ENCODE assay signal across 25 cellular contexts in the genomic region with DNA sequence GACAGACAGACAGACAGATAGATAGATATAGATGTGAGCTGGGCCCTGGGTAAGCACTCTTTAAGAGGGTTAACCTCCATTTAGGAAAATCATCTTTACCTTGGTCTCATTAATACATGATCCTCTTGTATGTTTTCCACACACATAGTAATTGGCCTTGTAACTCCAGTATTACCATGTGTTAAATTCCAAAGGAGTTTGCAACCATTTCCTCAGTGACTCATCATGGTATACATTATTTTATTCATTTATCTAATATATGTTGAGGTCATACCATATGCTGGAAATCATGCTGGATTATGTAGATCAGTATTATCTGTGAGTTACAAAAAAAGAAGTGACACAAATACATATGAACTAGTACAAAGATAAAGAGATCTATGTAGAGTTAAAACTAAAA.
DNase-seq lines count a peak whose midpoint lies in the region; ATAC-seq, FAIRE-seq and TF ChIP-seq lines count a peak whose summit lies in the region.
"Had no signal": no experiment of that assay in that cellular context is flagged by ENCODE, and none has a peak within 500 bp of the region (broad histone marks: within the 10 kb centered on the region; RNA-seq: fewer than 3 reads in every experiment).

No MANE protein-coding gene starts in this region.

- H3K27me3 ChIP-seq in mammary epithelial cell (ENCODE audit: insufficient read depth, low read length) = no peaks in the 10 kb centered on the region
- H3K27me3 ChIP-seq in bronchial epithelial cell (ENCODE audit: control insufficient read depth, insufficient read depth, low read length) = no peaks in the 10 kb centered on the region
- no peaks in the 10 kb centered on the region for H3K27me3 ChIP-seq in foreskin keratinocyte
- H3K27me3 ChIP-seq: BLaER1 treated with 17β-estradiol and CSF1 and Interleukin-3, amounts not matched to agents 10 nM and 100 nM had no signal

- no peaks in the 10 kb centered on the region for H3K36me3 Mint-ChIP-seq in MCF 10A (ENCODE audit: insufficient read depth, unreplicated experiment)
- H3K36me3 Mint-ChIP-seq: CD8-positive, alpha-beta T cell had no signal

- in situ Hi-C loops in mammary epithelial cell (cut with MboI; ENCODE audit: low sequenced_read_pairs in 2 of 2) = no loop called here

- H3K9me3 ChIP-seq in mammary epithelial cell (replicated peaks; ENCODE audit: insufficient read depth, low read length) = no peaks in the 10 kb centered on the region
- H3K9me3 ChIP-seq: A549; BLaER1 treated with 17β-estradiol and CSF1 and Interleukin-3, amounts not matched to agents 10 nM and 100 nM; Caco-2 had no signal

- no peaks in the 10 kb centered on the region for H3K4me1 Mint-ChIP-seq in MCF 10A (ENCODE audit: insufficient read depth, unreplicated experiment)
- H3K4me1 Mint-ChIP-seq: B cell had no signal

- DNase-seq in MCF 10A (ENCODE audit: unreplicated experiment) = peak; percentile 5
- DNase-seq in mammary epithelial cell = no peak
- DNase-seq in HT1080 (ENCODE audit: low read depth) = peak; percentile 34
- peak; percentile 63 for DNase-seq in bronchial epithelial cell (ENCODE audit: low read depth)
- peak; percentile 24 to 65 for DNase-seq in foreskin keratinocyte
- no peak for DNase-seq in activated CD8-positive, alpha-beta memory T cell treated with anti-CD3 and anti-CD28 coated beads, Interleukin-2, amount 50 U/mL, for 4 hours
- no peak for DNase-seq in ecto neural progenitor cell (ENCODE audit: low spot score)
- DNase-seq in caudate nucleus (lab: John Stamatoyannopoulos, UW) = no peak
- DNase-seq: ACHN; AML-193; Caco-2; Calu3; CD4-positive, alpha-beta T cell; CD8-positive, alpha-beta T cell; DMS79 treated with DMSO at 0.1 percent for 48 hours; GF-D8 had no signal

- no peak overlapping the region for H3K27ac Mint-ChIP-seq in MCF 10A (ENCODE audit: low read depth, unreplicated experiment)
- H3K27ac Mint-ChIP-seq: B cell; CD4-positive, alpha-beta T cell; CD8-positive, alpha-beta T cell had no signal

- H3K27me3 Mint-ChIP-seq in MCF 10A (ENCODE audit: insufficient read depth, unreplicated experiment) = no peaks in the 10 kb centered on the region
- H3K27me3 Mint-ChIP-seq: B cell; CD4-positive, alpha-beta T cell had no signal

- H3K4me1 ChIP-seq in mammary epithelial cell (ENCODE audit: insufficient read depth, low read length) (no peaks in the 10 kb centered on the region), foreskin keratinocyte (peaks cover 5% of the 10 kb centered on the region)
- H3K4me1 ChIP-seq: A549; BLaER1 treated with 17β-estradiol and CSF1 and Interleukin-3, amounts not matched to agents 10 nM and 100 nM; Caco-2 had no signal

- intact Hi-C loops in MCF 10A (cut with micrococcal nuclease) = no loop called here
- intact Hi-C loops in mammary epithelial cell (cut with micrococcal nuclease) = no loop called here

- peaks cover 19% of the 10 kb centered on the region for H3K9me3 Mint-ChIP-seq in MCF 10A (ENCODE audit: unreplicated experiment)

- H3K4me2 ChIP-seq in mammary epithelial cell (ENCODE audit: insufficient read depth, low read depth, low read length) = no peak overlapping the region
- H3K4me2 ChIP-seq: A549; BLaER1 treated with 17β-estradiol and CSF1 and Interleukin-3, amounts not matched to agents 10 nM and 100 nM had no signal

- H3K4me3 Mint-ChIP-seq in MCF 10A (ENCODE audit: unreplicated experiment) = no peak overlapping the region
- H3K4me3 Mint-ChIP-seq: B cell; CD4-positive, alpha-beta T cell; CD8-positive, alpha-beta T cell had no signal

- H3K36me3 ChIP-seq in mammary epithelial cell (ENCODE audit: insufficient read depth, low read length) = no peaks in the 10 kb centered on the region
- no peaks in the 10 kb centered on the region for H3K36me3 ChIP-seq in bronchial epithelial cell (ENCODE audit: control insufficient read depth, insufficient read depth, low read length)
- H3K36me3 ChIP-seq: BLaER1 treated with 17β-estradiol and CSF1 and Interleukin-3, amounts not matched to agents 10 nM and 100 nM had no signal

- H3K27ac ChIP-seq in mammary epithelial cell (ENCODE audit: insufficient read depth, low read depth, low read length) (no peak overlapping the region), foreskin keratinocyte (no peak overlapping the region), caudate nucleus (ENCODE audit: low read depth, low read length) (no peak overlapping the region)
- H3K27ac ChIP-seq: 22Rv1; A549; BLaER1 treated with 17β-estradiol and CSF1 and Interleukin-3, amounts not matched to agents 10 nM and 100 nM; C4-2B had no signal

- ATAC-seq in foreskin keratinocyte = peak; percentile 57
- ATAC-seq: A549; CD8-positive, alpha-beta T cell had no signal

- POLR2A ChIA-PET in MCF 10A (lab: Yijun Ruan, JAX) = no interaction called here

- dilution Hi-C loops in mammary epithelial cell (cut with HindIII; ENCODE audit: low sequenced_read_pairs) = no loop called here

- no peaks in the 10 kb centered on the region for H4K20me1 ChIP-seq in mammary epithelial cell (ENCODE audit: insufficient read depth, low read length)
- H4K20me1 ChIP-seq: BLaER1 treated with 17β-estradiol and CSF1 and Interleukin-3, amounts not matched to agents 10 nM and 100 nM had no signal

- no peak overlapping the region for H2AFZ ChIP-seq in mammary epithelial cell (ENCODE audit: low read depth, low read length)

- BruUV-seq in MCF 10A (replicated peaks; lab: Mats Ljungman, UMichigan) (no TSS peak), mammary epithelial cell (replicated peaks; lab: Mats Ljungman, UMichigan) (no TSS peak)

- H3K4me3 ChIP-seq in mammary epithelial cell (replicated peaks in 1 of 3; ENCODE audit: insufficient read depth in 1 of 3, low read depth in 2 of 3, low read length in 3 of 3) (no peak overlapping the region), bronchial epithelial cell (ENCODE audit: low read depth, low read length) (no peak overlapping the region)
- H3K4me3 ChIP-seq: A549; BLaER1 treated with 17β-estradiol and CSF1 and Interleukin-3, amounts not matched to agents 10 nM and 100 nM had no signal

- TF ChIP-seq CTCF in MCF 10A (IDR thresholded peaks at IDR 0.05; ENCODE audit: unreplicated experiment) (no peak), mammary epithelial cell (conservative IDR thresholded peaks at IDR 0.05 in 1 of 2, IDR thresholded peaks at IDR 0.05 in 1 of 2; ENCODE audit: extremely low read depth in 1 of 2, insufficient read depth in 1 of 2, low read depth in 1 of 2, low read length in 2 of 2) (no peak), bronchial epithelial cell (IDR thresholded peaks at IDR 0.05; ENCODE audit: insufficient read depth, low read length, severe bottlenecking) (no peak), foreskin keratinocyte (conservative IDR thresholded peaks at IDR 0.05) (no peak)

- FAIRE-seq in bronchial epithelial cell (lab: Jason Lieb, UNC) = no peak
- FAIRE-seq: A549, D721Med, G401.6, GM12891, GM19239 had no signal

- CTCF ChIA-PET in MCF 10A (lab: Yijun Ruan, JAX) = no interaction called here
- CTCF ChIA-PET in mammary epithelial cell (lab: Charles Lee; ENCODE audit: low non-redundant PET) = no interaction called here

- no peaks in the 10 kb centered on the region for H3K79me2 ChIP-seq in mammary epithelial cell (ENCODE audit: insufficient read depth, low read length)

- no peak overlapping the region for H3K9ac ChIP-seq in mammary epithelial cell (ENCODE audit: insufficient read depth, low read length)
- H3K9ac ChIP-seq: BLaER1 treated with 17β-estradiol and CSF1 and Interleukin-3, amounts not matched to agents 10 nM and 100 nM had no signal

Comparison
In these comparisons a context has a peak if more than half of its experiments do, and no peak if none do; other contexts are left out.
1. DNase-seq: peak in MCF 10A (single experiment), HT1080 (single experiment), bronchial epithelial cell (single experiment) and foreskin keratinocyte (2 of 2); none in mammary epithelial cell (single experiment), activated CD8-positive, alpha-beta memory T cell treated with anti-CD3 and anti-CD28 coated beads, Interleukin-2, amount 50 U/mL, for 4 hours (single experiment), ecto neural progenitor cell (single experiment) and caudate nucleus (0 of 61).